ENCODE assay signal across 8 cellular contexts in the genomic region with DNA sequence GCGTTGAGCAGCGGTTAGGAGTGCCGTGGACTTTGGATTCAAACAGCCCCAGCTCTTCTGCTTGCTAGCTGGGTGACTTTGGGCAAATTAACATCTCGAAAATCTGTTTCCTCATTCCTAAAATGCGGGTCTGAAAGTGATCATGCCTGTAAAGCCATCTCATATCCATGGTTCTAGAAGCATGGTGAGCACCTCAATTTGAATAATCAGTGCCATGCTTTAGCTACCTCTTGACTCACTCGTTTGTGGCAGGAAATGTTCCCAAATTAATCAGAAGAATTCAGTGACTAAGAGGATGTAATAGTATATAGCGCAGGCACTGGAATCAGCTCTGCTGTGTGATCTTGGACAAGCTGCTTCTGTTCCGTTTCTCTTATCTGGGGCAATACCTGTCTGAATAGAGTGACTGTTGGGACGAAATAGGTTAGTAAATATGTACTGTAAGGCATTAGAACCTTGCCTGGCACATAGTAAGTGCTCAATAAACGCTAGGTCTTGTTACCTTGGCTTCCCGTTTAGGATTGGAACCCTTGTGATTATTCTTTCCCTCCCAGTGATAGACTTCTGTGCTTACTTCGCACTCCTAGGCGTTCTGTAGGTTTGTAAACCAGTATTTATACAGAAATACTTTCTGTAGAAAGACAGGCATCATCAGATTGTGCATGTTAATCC. TPM values are rescaled to one million over a fixed set of nuclear protein-coding genes. Genes with fewer than 3 reads are reported as not detected.
DNase-seq lines count a peak whose midpoint lies in the region; ATAC-seq and TF ChIP-seq lines count a peak whose summit lies in the region.

No MANE protein-coding gene starts in this region.

- H3K4me3 ChIP-seq in LNCaP clone FGC (ENCODE audit: low read depth, low read length) (peak overlapping the region; percentile 51), right lobe of liver (peak overlapping the region; percentile 66 to 77 (median 76)), tibial artery (peak overlapping the region; percentile 74 to 78)

- intact Hi-C loops in Calu3 (cut with micrococcal nuclease; ENCODE audit: unreplicated experiment) (no loop called here), MCF 10A (cut with micrococcal nuclease) (loop anchor here (5.0 kb wide), 1 partner anchor 36 kb away; no protein-coding TSS in a partner anchor), right lobe of liver (cut with DNase I) (loop anchor here in 1 of 2 donors (5.0 kb wide), 1 partner anchor 71 kb away; no protein-coding TSS in a partner anchor), tibial artery (cut with DNase I; ENCODE audit: low total_unique reads) (no loop called here)

- no peaks in the 10 kb centered on the region for H3K36me3 ChIP-seq in right lobe of liver
- H3K36me3 ChIP-seq in tibial artery: no peaks in the 10 kb centered on the region

- H3K36me3 Mint-ChIP-seq in Calu3 (ENCODE audit: insufficient read depth, unreplicated experiment) (peaks cover 47% of the 10 kb centered on the region), MCF 10A (ENCODE audit: insufficient read depth, unreplicated experiment) (no peaks in the 10 kb centered on the region)

- CTCF ChIA-PET in Calu3 (lab: Charles Lee) (interaction anchor here (0.9 to 2.7 kb wide), 4 partner anchors 37 to 71 kb away, joined by 4 to 27 read pairs (median 8); no protein-coding TSS in a partner anchor), MCF 10A (lab: Yijun Ruan, JAX) (interaction anchor here (0.6 to 6.4 kb wide), 11 partner anchors 8 to 1252 kb away, joined by 3 to 110 read pairs (median 3); no protein-coding TSS in a partner anchor)

- H3K4me1 Mint-ChIP-seq in Calu3 (ENCODE audit: low read depth, unreplicated experiment): peaks cover 18% of the 10 kb centered on the region
- peaks cover 13% of the 10 kb centered on the region for H3K4me1 Mint-ChIP-seq in MCF 10A (ENCODE audit: insufficient read depth, unreplicated experiment)

- H3K27me3 Mint-ChIP-seq in Calu3 (ENCODE audit: unreplicated experiment) (no peaks in the 10 kb centered on the region), MCF 10A (ENCODE audit: insufficient read depth, unreplicated experiment) (no peaks in the 10 kb centered on the region)

- H3K4me3 Mint-ChIP-seq in Calu3 (ENCODE audit: low read depth, unreplicated experiment) (peak overlapping the region; percentile 83), MCF 10A (ENCODE audit: unreplicated experiment) (peak overlapping the region; percentile 87)

- H3K27ac Mint-ChIP-seq in Calu3 (ENCODE audit: unreplicated experiment) (peak overlapping the region; percentile 95), MCF 10A (ENCODE audit: low read depth, unreplicated experiment) (peak overlapping the region; percentile 74)

- H3K27ac ChIP-seq in right lobe of liver (peak overlapping the region; percentile 56 to 82 (median 76)), tibial artery (peak overlapping the region; percentile 26 to 48)

- POLR2A ChIA-PET in MCF 10A (lab: Yijun Ruan, JAX): interaction anchor here (0.6 to 2.6 kb wide), 10 partner anchors 11 to 215 kb away, joined by 3 to 38 read pairs (median 5); a partner anchor contains a TSS

- no peak for TF ChIP-seq POLR2A in right lobe of liver (IDR thresholded peaks at IDR 0.05)

- H3K9me3 Mint-ChIP-seq in Calu3 (ENCODE audit: low read depth, unreplicated experiment): no peaks in the 10 kb centered on the region
- no peaks in the 10 kb centered on the region for H3K9me3 Mint-ChIP-seq in MCF 10A (ENCODE audit: unreplicated experiment)

- H3K27me3 ChIP-seq in right lobe of liver: no peaks in the 10 kb centered on the region
- peaks cover 0 to 12% of the 10 kb centered on the region in 2 donors for H3K27me3 ChIP-seq in tibial artery

- DNase-seq in Calu3 (peak; percentile 40), LNCaP clone FGC (ENCODE audit: low read depth) (no peak), MCF 10A (ENCODE audit: unreplicated experiment) (peak; percentile 80), right lobe of liver (no peak), tibial artery (no peak), GOT3 (lab: John Stamatoyannopoulos, UW) (no peak), NCI-H1694 (lab: John Stamatoyannopoulos, UW) (no peak), SKM-1 treated with dmso at 0.1 percent for 144 hours (lab: John Stamatoyannopoulos, UW; ENCODE audit: unreplicated experiment) (no peak)

- 28% methylated on average over 13 of the region's 13 CpGs for WGBS in right lobe of liver (ENCODE audit: insufficient coverage, low coverage, low lambda C conversion rate, missing lambda C conversion rate)

- H3K4me1 ChIP-seq in right lobe of liver (peaks cover 0 to 6% (median 2%) of the 10 kb centered on the region in 4 donors), tibial artery (peaks cover 0 to 18% (median 12%) of the 10 kb centered on the region in 4 donors)

- no peak for TF ChIP-seq CTCF in Calu3 (IDR thresholded peaks at IDR 0.05; ENCODE audit: unreplicated experiment)
- no peak for TF ChIP-seq CTCF in LNCaP clone FGC (IDR thresholded peaks at IDR 0.05; ENCODE audit: control insufficient read depth, extremely low read depth, insufficient read depth)
- no peak for TF ChIP-seq CTCF in MCF 10A (IDR thresholded peaks at IDR 0.05; ENCODE audit: unreplicated experiment)
- TF ChIP-seq CTCF in right lobe of liver (IDR thresholded peaks at IDR 0.05): no peak
- no peak for TF ChIP-seq CTCF in tibial artery (IDR thresholded peaks at IDR 0.05)

- H3K9me3 ChIP-seq in right lobe of liver (no peaks in the 10 kb centered on the region), tibial artery (no peaks in the 10 kb centered on the region)

- peak in 3 of 4 donors; percentile 76 to 85 (median 81) for ATAC-seq in right lobe of liver

- BruUV-seq in Calu3 (replicated peaks; lab: Mats Ljungman, UMichigan) (no TSS peak), MCF 10A (replicated peaks; lab: Mats Ljungman, UMichigan) (TSS peak; percentile 70)

RNA-seq across cellular contexts. Expression of a gene that starts 0.8 kb away (rescaled TPM):
- total RNA-seq in Calu3 (2022) (60.9 and 64.1 TPM in 2 replicates), MCF 10A (2022) (17.4 and 19.0 TPM in 2 replicates), right lobe of liver (1 to 10 TPM; 2.9 to 9.7 (median 5.6) TPM)

RNA-seq across cellular contexts. Expression of a gene that starts 32.4 kb away (rescaled TPM):
- 96.3 and 103 TPM in 2 replicates for total RNA-seq in Calu3 (2022)
- 74.2 and 93.2 TPM in 2 replicates for total RNA-seq in MCF 10A (2022)
- 100 to 1,000 TPM in 3 of 6 experiments, 10 to 100 TPM in 3; 69.0 to 123 (median 108) TPM for total RNA-seq in right lobe of liver

RNA-seq across cellular contexts. Expression of a gene that starts 53.0 kb away (rescaled TPM):
- total RNA-seq in Calu3 (2022) (not detected in 2 replicates), MCF 10A (2022) (not detected in 2 replicates), right lobe of liver (1 to 10 TPM; 2.3 to 5.8 (median 3.7) TPM)

RNA-seq across cellular contexts. Expression of a gene that starts 53.1 kb away (rescaled TPM):
- total RNA-seq in Calu3 (2022) (2.5 and 4.2 TPM in 2 replicates), MCF 10A (2022) (3.0 and 3.8 TPM in 2 replicates), right lobe of liver (1 to 10 TPM; 2.5 to 7.0 (median 3.6) TPM)

Comparison
In these comparisons a context has a peak if more than half of its experiments do, and no peak if none do; other contexts are left out.
1. DNase-seq: peak in Calu3 (single experiment) and MCF 10A (single experiment); none in LNCaP clone FGC (single experiment), right lobe of liver (0 of 3), tibial artery (0 of 2), GOT3 (single experiment), NCI-H1694 (single experiment) and SKM-1 treated with dmso at 0.1 percent for 144 hours (single experiment).
2. Peak in every context shown above with its lines, with median percentiles within 50 percentile points of each other: H3K4me3 ChIP-seq.